Comparison of ENCODE assay signal across 14 cellular contexts in the genomic region with DNA sequence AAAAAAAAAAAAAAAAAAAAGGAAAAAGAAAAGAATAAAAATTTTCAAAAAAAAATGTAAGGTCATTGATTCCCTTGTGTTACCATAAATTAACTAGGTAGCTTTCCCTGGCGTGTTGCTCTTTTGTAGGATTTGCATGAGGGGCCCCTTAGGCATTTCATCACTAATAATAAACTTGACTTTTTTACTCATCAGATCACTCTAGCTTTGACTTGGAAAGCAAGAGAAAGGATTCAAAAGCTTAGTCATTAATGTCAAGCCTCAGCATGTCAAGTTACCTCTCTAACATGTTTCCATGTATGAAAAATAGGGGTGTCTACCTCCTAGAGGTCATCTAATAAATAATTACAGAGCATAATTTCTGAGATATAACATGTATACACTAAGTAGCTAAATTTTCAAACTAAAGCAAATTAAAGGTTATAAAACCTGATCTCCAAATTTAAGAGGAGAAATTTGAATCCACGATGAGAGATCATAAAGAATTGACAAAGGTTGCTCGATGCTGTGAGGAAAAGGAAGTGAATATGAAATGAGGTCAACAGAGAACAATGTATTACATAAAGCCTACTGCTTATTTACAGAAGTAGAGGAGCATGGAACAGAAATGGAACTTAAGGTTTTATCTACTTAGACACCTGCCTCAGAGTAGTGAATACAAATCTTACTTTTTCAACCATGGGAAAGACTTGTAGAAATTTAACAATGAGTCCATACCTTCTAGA.
A peak's percentile ranks its signal among the peaks of the same experiment; 100 is the strongest.
DNase-seq lines count a peak whose midpoint lies in the region; ATAC-seq and TF ChIP-seq lines count a peak whose summit lies in the region.
"Had no signal": no experiment of that assay in that cellular context is flagged by ENCODE, and none has a peak within 500 bp of the region (broad histone marks: within the 10 kb centered on the region; RNA-seq: fewer than 3 reads in every experiment).

No MANE protein-coding gene starts in this region.

- in situ Hi-C loops in GM13976 (cut with MboI; ENCODE audit: low sequenced_read_pairs, unreplicated experiment), result loop anchor here (25.0 kb wide), 1 partner anchor 389 kb away; the partner anchor contains the start of gene L3MBTL3

- DNase-seq in GM13976 (ENCODE audit: low spot score), result peak; percentile 16
- DNase-seq in RWPE2 (ENCODE audit: low spot score), result no peak
- no peak for DNase-seq in activated naive CD4-positive, alpha-beta T cell treated with anti-CD3 and anti-CD28 coated beads, Interleukin-2, amount 50 U/mL, for 72 hours (ENCODE audit: low spot score in 2 of 2)
- no peak for DNase-seq in RKO (ENCODE audit: low spot score)
- no peak for DNase-seq in NCI-H226
- DNase-seq: brain microvascular endothelial cell; immature natural killer cell; naive thymus-derived CD8-positive, alpha-beta T cell; NCI-H2029 treated with DMSO at 0.1 percent for 48 hours; PC-9 had no signal

- H3K4me3 ChIP-seq in RWPE2 (ENCODE audit: severe bottlenecking), result no peak overlapping the region
- H3K4me3 ChIP-seq: PC-9 had no signal

- H3K9me3 Mint-ChIP-seq in activated naive CD4-positive, alpha-beta T cell treated with anti-CD3 and anti-CD28 coated beads, Interleukin-2, amount 50 U/mL, for 72 hours, result no peaks in the 10 kb centered on the region
- H3K9me3 Mint-ChIP-seq: IgD-negative memory B cell; immature natural killer cell; naive thymus-derived CD8-positive, alpha-beta T cell had no signal

- peak; percentile 67 for ATAC-seq in GM19463 (IDR thresholded peaks at IDR 0.05; ENCODE audit: unreplicated experiment)
- peak; percentile 89 for ATAC-seq in HG03039 (IDR thresholded peaks at IDR 0.05; ENCODE audit: unreplicated experiment)
- peak; percentile 82 for ATAC-seq in RWPE2 (ENCODE audit: low read depth)
- ATAC-seq in GM21360 (IDR thresholded peaks at IDR 0.05; ENCODE audit: unreplicated experiment), result no peak
- ATAC-seq in activated naive CD4-positive, alpha-beta T cell treated with anti-CD3 and anti-CD28 coated beads, Interleukin-2, amount 50 U/mL, for 72 hours, result no peak
- ATAC-seq: naive thymus-derived CD8-positive, alpha-beta T cell had no signal

- H3K4me1 ChIP-seq in RWPE2 (ENCODE audit: insufficient read depth, poor library complexity, severe bottlenecking), result peaks cover 17% of the 10 kb centered on the region

- H3K9me3 ChIP-seq in RWPE2 (ENCODE audit: severe bottlenecking), result no peaks in the 10 kb centered on the region

- no peak overlapping the region for H3K27ac Mint-ChIP-seq in activated naive CD4-positive, alpha-beta T cell treated with anti-CD3 and anti-CD28 coated beads, Interleukin-2, amount 50 U/mL, for 72 hours
- H3K27ac Mint-ChIP-seq: IgD-negative memory B cell; naive thymus-derived CD8-positive, alpha-beta T cell had no signal

- peaks cover 0 to 5% of the 10 kb centered on the region in 2 donors for H3K36me3 Mint-ChIP-seq in activated naive CD4-positive, alpha-beta T cell treated with anti-CD3 and anti-CD28 coated beads, Interleukin-2, amount 50 U/mL, for 72 hours
- H3K36me3 Mint-ChIP-seq: naive thymus-derived CD8-positive, alpha-beta T cell had no signal

- H3K36me3 ChIP-seq in RWPE2 (ENCODE audit: low read depth), result peaks cover 53% of the 10 kb centered on the region

- H3K27ac ChIP-seq in RWPE2 (ENCODE audit: poor library complexity, severe bottlenecking), result peak overlapping the region; percentile 72
- H3K27ac ChIP-seq: brain microvascular endothelial cell, PC-9 had no signal

- TF ChIP-seq CTCF in GM13976 (IDR thresholded peaks at IDR 0.05; ENCODE audit: borderline replicate concordance, control extremely low read depth, extremely low read depth, insufficient read depth, missing control alignments) (no peak), RWPE2 (IDR thresholded peaks at IDR 0.05; ENCODE audit: poor library complexity, severe bottlenecking) (no peak)

- no peaks in the 10 kb centered on the region for H3K27me3 ChIP-seq in RWPE2 (ENCODE audit: insufficient read depth, poor library complexity, severe bottlenecking)
- H3K27me3 ChIP-seq: brain microvascular endothelial cell had no signal

Comparison
In these comparisons a context has a peak if more than half of its experiments do, and no peak if none do; other contexts are left out.
1. ATAC-seq: peak in GM19463 (single experiment), HG03039 (single experiment) and RWPE2 (single experiment); none in GM21360 (single experiment) and activated naive CD4-positive, alpha-beta T cell treated with anti-CD3 and anti-CD28 coated beads, Interleukin-2, amount 50 U/mL, for 72 hours (0 of 2).